ENCODE assay signal across 35 cellular contexts in the genomic region with DNA sequence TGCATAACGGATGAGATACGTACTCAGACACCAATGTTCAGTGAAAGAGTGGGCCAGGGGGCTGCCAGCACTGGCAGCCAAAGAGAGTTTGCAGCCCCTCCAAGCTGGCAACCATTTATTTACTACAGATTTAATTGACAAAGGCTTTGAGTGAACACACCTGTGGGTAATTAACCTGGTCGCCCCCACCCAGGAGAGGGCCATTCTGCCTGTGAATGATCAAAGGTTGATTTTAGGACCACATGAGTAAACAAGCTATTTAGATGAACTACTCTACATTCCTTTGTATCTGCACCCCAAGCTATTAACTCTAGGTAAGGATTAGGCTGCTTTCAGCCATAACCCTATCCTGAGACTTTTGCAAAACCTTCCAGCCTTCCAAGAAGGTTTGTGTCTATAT. TPM values are rescaled to one million over a fixed set of nuclear protein-coding genes. Genes with fewer than 3 reads are reported as not detected.
"Had no signal": no experiment of that assay in that cellular context is flagged by ENCODE, and none has a peak within 500 bp of the region (broad histone marks: within the 10 kb centered on the region; RNA-seq: fewer than 3 reads in every experiment).

No MANE protein-coding gene starts in this region.

- H3K9me3 ChIP-seq: adrenal gland, body of pancreas, gastrocnemius medialis had no signal

- H3K27ac Mint-ChIP-seq: activated CD4-positive, alpha-beta memory T cell treated with anti-CD3 and anti-CD28 coated beads for 36 hours; activated CD4-positive, alpha-beta T cell treated with anti-CD3 and anti-CD28 coated beads for 36 hours; activated CD4-positive, alpha-beta T cell treated with anti-CD3 and anti-CD28 coated beads, Interleukin-2, amount 10 ng/mL, durations not matched to agents 24 days and 14 days; activated CD8-positive, alpha-beta memory T cell treated with anti-CD3 and anti-CD28 coated beads, Interleukin-2, amount 10 ng/mL, durations not matched to agents 7 days and 5 days; activated CD8-positive, alpha-beta T cell treated with anti-CD3 and anti-CD28 coated beads, Interleukin-2, amount 10 ng/mL, durations not matched to agents 7 days and 5 days; activated naive CD4-positive, alpha-beta T cell treated with anti-CD3 and anti-CD28 coated beads for 36 hours; activated naive CD4-positive, alpha-beta T cell treated with anti-CD3 and anti-CD28 coated beads, Interleukin-2, amount 50 U/mL, for 24 hours; activated naive CD8-positive, alpha-beta T cell treated with anti-CD3 and anti-CD28 coated beads for 36 hours; activated naive CD8-positive, alpha-beta T cell treated with anti-CD3 and anti-CD28 coated beads, Interleukin-2, amount 50 U/mL, for 24 hours; activated T-helper 1 cell treated with anti-CD3 and anti-CD28 coated beads, Interleukin-12 subunit alpha, Interleukin-12 subunit beta, Interleukin-2, Interleukin-4 antibody, amounts not matched to agents 30 ng/mL and 10 ng/mL and 1 ng/mL, durations not matched to agents 14 hours and 24 hours and 36 hours; activated T-helper 2 cell treated with anti-CD3 and anti-CD28 coated beads, Interferon-gamma antibody, Interleukin-2, Interleukin-4, amounts not matched to agents 10 μg/mL and 5 μg/mL and 100 μg/mL, durations not matched to agents 14 hours and 24 hours and 36 hours; effector memory CD8-positive, alpha-beta T cell had no signal

- DNase-seq: activated CD4-positive, alpha-beta memory T cell treated with anti-CD3 and anti-CD28 coated beads for 36 hours; activated CD4-positive, alpha-beta T cell treated with anti-CD3 and anti-CD28 coated beads for 36 hours; activated CD4-positive, alpha-beta T cell treated with anti-CD3 and anti-CD28 coated beads, Interleukin-2, amount 10 ng/mL, durations not matched to agents 24 days and 14 days; activated CD4-positive, CD25-positive, alpha-beta regulatory T cell; activated CD4-positive, CD25-positive, alpha-beta regulatory T cell treated with anti-CD3 and anti-CD28 coated beads, Interleukin-2, amount 50 U/mL, for 72 hours; activated CD8-positive, alpha-beta memory T cell treated with anti-CD3 and anti-CD28 coated beads, Interleukin-2, amount 10 ng/mL, durations not matched to agents 7 days and 5 days; activated CD8-positive, alpha-beta memory T cell treated with anti-CD3 and anti-CD28 coated beads, Interleukin-2, amount 50 U/mL, for 4 hours; activated CD8-positive, alpha-beta T cell treated with anti-CD3 and anti-CD28 coated beads, Interleukin-2, amount 10 ng/mL, durations not matched to agents 7 days and 5 days; activated effector memory CD4-positive, alpha-beta T cell treated with anti-CD3 and anti-CD28 coated beads, Interleukin-2, amount 50 U/mL, for 16 hours; activated naive CD4-positive, alpha-beta T cell treated with anti-CD3 and anti-CD28 coated beads for 36 hours; activated naive CD8-positive, alpha-beta T cell treated with anti-CD3 and anti-CD28 coated beads for 36 hours; activated naive CD8-positive, alpha-beta T cell treated with anti-CD3 and anti-CD28 coated beads, Interleukin-2, amount 50 U/mL, for 24 hours; activated T-cell treated with anti-CD3 and anti-CD28 coated beads, Interleukin-2, amount 50 U/mL, for 1 hour; activated T-cell treated with anti-CD3 and anti-CD28 coated beads, Interleukin-2, amount 50 U/mL, for 48 hours; adrenal gland; aorta; body of pancreas; caudate nucleus; cortex of kidney; dermis blood vessel endothelial cell; effector CD4-positive, alpha-beta T cell; effector memory CD8-positive, alpha-beta T cell; erythroblast; foreskin keratinocyte; gastrocnemius medialis; glutamatergic neuron; T-helper 2 cell; WERI-Rb-1 had no signal

- H3K27me3 Mint-ChIP-seq: activated CD4-positive, alpha-beta memory T cell treated with anti-CD3 and anti-CD28 coated beads for 36 hours; activated CD4-positive, alpha-beta T cell treated with anti-CD3 and anti-CD28 coated beads, Interleukin-2, amount 10 ng/mL, durations not matched to agents 24 days and 14 days; activated CD8-positive, alpha-beta memory T cell treated with anti-CD3 and anti-CD28 coated beads, Interleukin-2, amount 10 ng/mL, durations not matched to agents 7 days and 5 days; activated naive CD8-positive, alpha-beta T cell treated with anti-CD3 and anti-CD28 coated beads, Interleukin-2, amount 50 U/mL, for 24 hours; effector memory CD8-positive, alpha-beta T cell had no signal

- H3K4me3 Mint-ChIP-seq: activated CD4-positive, alpha-beta memory T cell treated with anti-CD3 and anti-CD28 coated beads for 36 hours; activated CD4-positive, alpha-beta T cell treated with anti-CD3 and anti-CD28 coated beads for 36 hours; activated CD4-positive, alpha-beta T cell treated with anti-CD3 and anti-CD28 coated beads, Interleukin-2, amount 10 ng/mL, durations not matched to agents 24 days and 14 days; activated CD8-positive, alpha-beta memory T cell treated with anti-CD3 and anti-CD28 coated beads, Interleukin-2, amount 10 ng/mL, durations not matched to agents 7 days and 5 days; activated CD8-positive, alpha-beta T cell treated with anti-CD3 and anti-CD28 coated beads, Interleukin-2, amount 10 ng/mL, durations not matched to agents 7 days and 5 days; activated naive CD4-positive, alpha-beta T cell treated with anti-CD3 and anti-CD28 coated beads for 36 hours; activated naive CD4-positive, alpha-beta T cell treated with anti-CD3 and anti-CD28 coated beads, Interleukin-2, amount 50 U/mL, for 24 hours; activated naive CD8-positive, alpha-beta T cell treated with anti-CD3 and anti-CD28 coated beads for 36 hours; activated naive CD8-positive, alpha-beta T cell treated with anti-CD3 and anti-CD28 coated beads, Interleukin-2, amount 50 U/mL, for 24 hours; activated T-helper 1 cell treated with anti-CD3 and anti-CD28 coated beads, Interleukin-12 subunit alpha, Interleukin-12 subunit beta, Interleukin-2, Interleukin-4 antibody, amounts not matched to agents 30 ng/mL and 10 ng/mL and 1 ng/mL, durations not matched to agents 14 hours and 24 hours and 36 hours; effector memory CD8-positive, alpha-beta T cell had no signal

- H3K4me3 ChIP-seq: adrenal gland, body of pancreas, esophagus muscularis mucosa, gastrocnemius medialis had no signal

- H3K4me1 ChIP-seq: adrenal gland, body of pancreas, esophagus muscularis mucosa, foreskin keratinocyte, gastrocnemius medialis had no signal

- H3K27me3 ChIP-seq: adrenal gland, body of pancreas, foreskin keratinocyte, gastrocnemius medialis had no signal

- H3K27ac ChIP-seq: adrenal gland, body of pancreas, esophagus muscularis mucosa, foreskin keratinocyte, gastrocnemius medialis, WERI-Rb-1 had no signal

- H3K36me3 Mint-ChIP-seq: activated CD4-positive, alpha-beta memory T cell treated with anti-CD3 and anti-CD28 coated beads for 36 hours; activated CD8-positive, alpha-beta memory T cell treated with anti-CD3 and anti-CD28 coated beads, Interleukin-2, amount 10 ng/mL, durations not matched to agents 7 days and 5 days; activated naive CD8-positive, alpha-beta T cell treated with anti-CD3 and anti-CD28 coated beads for 36 hours had no signal

- H3K9me3 Mint-ChIP-seq: activated CD4-positive, alpha-beta T cell treated with anti-CD3 and anti-CD28 coated beads, Interleukin-2, amount 10 ng/mL, durations not matched to agents 24 days and 14 days; activated T-helper 1 cell treated with anti-CD3 and anti-CD28 coated beads, Interleukin-12 subunit alpha, Interleukin-12 subunit beta, Interleukin-2, Interleukin-4 antibody, amounts not matched to agents 30 ng/mL and 10 ng/mL and 1 ng/mL, durations not matched to agents 14 hours and 24 hours and 36 hours had no signal

- H3K36me3 ChIP-seq: adrenal gland, esophagus muscularis mucosa, gastrocnemius medialis, WERI-Rb-1 had no signal

- H3K4me1 Mint-ChIP-seq: activated CD4-positive, alpha-beta T cell treated with anti-CD3 and anti-CD28 coated beads for 36 hours; activated CD4-positive, alpha-beta T cell treated with anti-CD3 and anti-CD28 coated beads, Interleukin-2, amount 10 ng/mL, durations not matched to agents 24 days and 14 days; activated CD8-positive, alpha-beta memory T cell treated with anti-CD3 and anti-CD28 coated beads, Interleukin-2, amount 10 ng/mL, durations not matched to agents 7 days and 5 days; activated naive CD4-positive, alpha-beta T cell treated with anti-CD3 and anti-CD28 coated beads, Interleukin-2, amount 50 U/mL, for 24 hours; activated naive CD8-positive, alpha-beta T cell treated with anti-CD3 and anti-CD28 coated beads for 36 hours; activated naive CD8-positive, alpha-beta T cell treated with anti-CD3 and anti-CD28 coated beads, Interleukin-2, amount 50 U/mL, for 24 hours had no signal

- ATAC-seq: activated CD4-positive, alpha-beta T cell treated with anti-CD3 and anti-CD28 coated beads for 36 hours; activated CD8-positive, alpha-beta memory T cell treated with anti-CD3 and anti-CD28 coated beads, Interleukin-2, amount 10 ng/mL, durations not matched to agents 7 days and 5 days; activated CD8-positive, alpha-beta T cell treated with anti-CD3 and anti-CD28 coated beads, Interleukin-2, amount 10 ng/mL, durations not matched to agents 7 days and 5 days; activated naive CD8-positive, alpha-beta T cell treated with anti-CD3 and anti-CD28 coated beads, Interleukin-2, amount 50 U/mL, for 24 hours; body of pancreas; effector memory CD8-positive, alpha-beta T cell; foreskin keratinocyte; gastrocnemius medialis had no signal

RNA-seq across cellular contexts. Expression of gene RBM46, which starts 55.0 kb away (rescaled TPM):
- total RNA-seq: activated CD4-positive, alpha-beta memory T cell treated with anti-CD3 and anti-CD28 coated beads for 36 hours; activated CD4-positive, alpha-beta T cell treated with anti-CD3 and anti-CD28 coated beads for 36 hours; activated CD4-positive, alpha-beta T cell treated with anti-CD3 and anti-CD28 coated beads, Interleukin-2, amount 10 ng/mL, durations not matched to agents 24 days and 14 days; activated CD8-positive, alpha-beta memory T cell treated with anti-CD3 and anti-CD28 coated beads for 36 hours; activated CD8-positive, alpha-beta memory T cell treated with anti-CD3 and anti-CD28 coated beads, Interleukin-2, amount 10 ng/mL, durations not matched to agents 7 days and 5 days; activated CD8-positive, alpha-beta T cell treated with anti-CD3 and anti-CD28 coated beads, Interleukin-2, amount 10 ng/mL, durations not matched to agents 7 days and 5 days; activated naive CD4-positive, alpha-beta T cell treated with anti-CD3 and anti-CD28 coated beads for 36 hours; activated naive CD8-positive, alpha-beta T cell treated with anti-CD3 and anti-CD28 coated beads for 36 hours; activated T-helper 1 cell treated with anti-CD3 and anti-CD28 coated beads, Interleukin-12 subunit alpha, Interleukin-12 subunit beta, Interleukin-2, Interleukin-4 antibody, amounts not matched to agents 30 ng/mL and 10 ng/mL and 1 ng/mL, durations not matched to agents 14 hours and 24 hours and 36 hours; activated T-helper 2 cell treated with anti-CD3 and anti-CD28 coated beads, Interferon-gamma antibody, Interleukin-2, Interleukin-4, amounts not matched to agents 10 μg/mL and 5 μg/mL and 100 μg/mL, durations not matched to agents 14 hours and 24 hours and 36 hours; aorta; body of pancreas; chondrocyte; dermis blood vessel endothelial cell; gastrocnemius medialis; T-helper 1 cell treated with Interleukin-12 subunit alpha and Interleukin-12 subunit beta and Interleukin-4 antibody, amounts not matched to agents 30 ng/mL and 1 ng/mL, for 36 hours had no signal
- polyA plus RNA-seq: aorta, foreskin keratinocyte had no signal
